ENCODE assay signal across 1 cellular context in genomic region chr1:68232354-68233148, GRCh38.
TF ChIP-seq lines count a peak whose summit lies in the region.

TSS of gene WLS (minus strand) at chr1:68232523. CDS start at chr1:68232299, 224 bp downstream.

TF ChIP-seq in HEK293, 187 proteins besides CTCF, POLR2A, EP300 and RAD21 (continued from another document):
- no peak for TF ChIP-seq ZNF518A (tag by site-specific recombination; conservative IDR thresholded peaks at IDR 0.05; ENCODE audit: low read depth)
- peak; percentile 31; the same call in 1 of the 2 replicates for TF ChIP-seq ZNF660 (tag by site-specific recombination; IDR thresholded peaks at IDR 0.05)
- peak; percentile 57; the same call in 1 of the 2 replicates for TF ChIP-seq ZNF394 (tag by site-specific recombination; IDR thresholded peaks at IDR 0.05; ENCODE audit: borderline replicate concordance)
- TF ChIP-seq OVOL3 (tag by site-specific recombination; IDR thresholded peaks at IDR 0.05): no peak
- peak; percentile 13; the same call in 1 of the 2 replicates for TF ChIP-seq ZFP69B (tag by site-specific recombination; IDR thresholded peaks at IDR 0.05)
- no peak for TF ChIP-seq ZNF223 (tag by site-specific recombination; IDR thresholded peaks at IDR 0.05)
- TF ChIP-seq ZNF692 (tag by site-specific recombination; IDR thresholded peaks at IDR 0.05): peak; percentile 46; the same call in 1 of the 2 replicates
- TF ChIP-seq ZNF639 (tag by site-specific recombination; IDR thresholded peaks at IDR 0.05): no peak
- TF ChIP-seq PRDM6 (tag by site-specific recombination; IDR thresholded peaks at IDR 0.05): no peak
- 0 out of 2 replicates have a peak, but pooled peaks have one; percentile 44 for TF ChIP-seq SP7 (tag by site-specific recombination; IDR thresholded peaks at IDR 0.05)
- TF ChIP-seq ZBTB1 (tag by site-specific recombination; IDR thresholded peaks at IDR 0.05): no peak
- TF ChIP-seq ZNF221 (tag by site-specific recombination; IDR thresholded peaks at IDR 0.05; ENCODE audit: borderline replicate concordance): no peak
- TF ChIP-seq ZNF664 (tag by site-specific recombination; IDR thresholded peaks at IDR 0.05): no peak
- TF ChIP-seq ZNF571 (tag by site-specific recombination; IDR thresholded peaks at IDR 0.05): no peak
- TF ChIP-seq ZNF629 (tag by site-specific recombination; IDR thresholded peaks at IDR 0.05): no peak
- TF ChIP-seq ZNF324 (tag by site-specific recombination; IDR thresholded peaks at IDR 0.05): no peak
- TF ChIP-seq ZNF335 (tag by site-specific recombination; conservative IDR thresholded peaks at IDR 0.05): peak; percentile 87
- TF ChIP-seq ZNF280C (tag by site-specific recombination; IDR thresholded peaks at IDR 0.05): no peak
